1 cellular context compared by ENCODE assay signal in the genomic region with DNA sequence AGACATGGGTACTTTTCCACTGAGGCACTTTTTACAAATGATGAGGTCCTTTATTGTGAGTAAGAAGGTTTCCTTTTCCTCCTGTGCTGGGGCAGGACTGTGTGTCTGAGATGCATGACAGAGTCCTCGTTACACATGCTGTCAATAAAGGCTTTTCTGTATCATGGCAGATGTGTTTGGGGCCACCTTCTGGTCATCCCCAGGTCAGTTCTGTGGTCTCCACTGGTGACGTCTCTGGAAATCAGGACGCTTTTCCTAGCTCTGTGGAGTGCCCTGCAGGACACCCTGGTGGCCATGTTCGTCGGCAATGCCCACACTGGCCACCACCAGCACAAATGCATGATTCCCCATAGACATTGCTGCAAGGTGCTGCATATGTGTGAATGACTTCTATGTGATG.
TF ChIP-seq lines count a peak whose summit lies in the region.

No MANE protein-coding gene starts in this region.

TF ChIP-seq in K562, 482 proteins besides CTCF, POLR2A, EP300 and RAD21 (continued from another document and continues in another):
- TF ChIP-seq, protein P1, sequence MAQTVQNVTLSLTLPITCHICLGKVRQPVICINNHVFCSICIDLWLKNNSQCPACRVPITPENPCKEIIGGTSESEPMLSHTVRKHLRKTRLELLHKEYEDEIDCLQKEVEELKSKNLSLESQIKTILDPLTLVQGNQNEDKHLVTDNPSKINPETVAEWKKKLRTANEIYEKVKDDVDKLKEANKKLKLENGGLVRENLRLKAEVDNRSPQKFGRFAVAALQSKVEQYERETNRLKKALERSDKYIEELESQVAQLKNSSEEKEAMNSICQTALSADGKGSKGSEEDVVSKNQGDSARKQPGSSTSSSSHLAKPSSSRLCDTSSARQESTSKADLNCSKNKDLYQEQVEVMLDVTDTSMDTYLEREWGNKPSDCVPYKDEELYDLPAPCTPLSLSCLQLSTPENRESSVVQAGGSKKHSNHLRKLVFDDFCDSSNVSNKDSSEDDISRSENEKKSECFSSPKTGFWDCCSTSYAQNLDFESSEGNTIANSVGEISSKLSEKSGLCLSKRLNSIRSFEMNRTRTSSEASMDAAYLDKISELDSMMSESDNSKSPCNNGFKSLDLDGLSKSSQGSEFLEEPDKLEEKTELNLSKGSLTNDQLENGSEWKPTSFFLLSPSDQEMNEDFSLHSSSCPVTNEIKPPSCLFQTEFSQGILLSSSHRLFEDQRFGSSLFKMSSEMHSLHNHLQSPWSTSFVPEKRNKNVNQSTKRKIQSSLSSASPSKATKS (CRISPR knock-in tag; IDR thresholded peaks at IDR 0.05) = no peak
- TF ChIP-seq, protein P2, sequence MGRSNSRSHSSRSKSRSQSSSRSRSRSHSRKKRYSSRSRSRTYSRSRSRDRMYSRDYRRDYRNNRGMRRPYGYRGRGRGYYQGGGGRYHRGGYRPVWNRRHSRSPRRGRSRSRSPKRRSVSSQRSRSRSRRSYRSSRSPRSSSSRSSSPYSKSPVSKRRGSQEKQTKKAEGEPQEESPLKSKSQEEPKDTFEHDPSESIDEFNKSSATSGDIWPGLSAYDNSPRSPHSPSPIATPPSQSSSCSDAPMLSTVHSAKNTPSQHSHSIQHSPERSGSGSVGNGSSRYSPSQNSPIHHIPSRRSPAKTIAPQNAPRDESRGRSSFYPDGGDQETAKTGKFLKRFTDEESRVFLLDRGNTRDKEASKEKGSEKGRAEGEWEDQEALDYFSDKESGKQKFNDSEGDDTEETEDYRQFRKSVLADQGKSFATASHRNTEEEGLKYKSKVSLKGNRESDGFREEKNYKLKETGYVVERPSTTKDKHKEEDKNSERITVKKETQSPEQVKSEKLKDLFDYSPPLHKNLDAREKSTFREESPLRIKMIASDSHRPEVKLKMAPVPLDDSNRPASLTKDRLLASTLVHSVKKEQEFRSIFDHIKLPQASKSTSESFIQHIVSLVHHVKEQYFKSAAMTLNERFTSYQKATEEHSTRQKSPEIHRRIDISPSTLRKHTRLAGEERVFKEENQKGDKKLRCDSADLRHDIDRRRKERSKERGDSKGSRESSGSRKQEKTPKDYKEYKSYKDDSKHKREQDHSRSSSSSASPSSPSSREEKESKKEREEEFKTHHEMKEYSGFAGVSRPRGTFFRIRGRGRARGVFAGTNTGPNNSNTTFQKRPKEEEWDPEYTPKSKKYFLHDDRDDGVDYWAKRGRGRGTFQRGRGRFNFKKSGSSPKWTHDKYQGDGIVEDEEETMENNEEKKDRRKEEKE (IDR thresholded peaks at IDR 0.05; ENCODE audit: borderline replicate concordance in 1 of 2, control insufficient read depth in 1 of 2, low read depth in 2 of 2, low read length in 1 of 2) = no peak
- TF ChIP-seq HOXB6 (CRISPR knock-in tag; IDR thresholded peaks at IDR 0.05; ENCODE audit: borderline replicate concordance) = no peak
- no peak for TF ChIP-seq ZBTB7A (IDR thresholded peaks at IDR 0.05; ENCODE audit: borderline replicate concordance, control insufficient read depth, low read depth, low read length)
- no peak for TF ChIP-seq RHOXF2B (CRISPR knock-in tag; conservative IDR thresholded peaks at IDR 0.05)
- TF ChIP-seq, protein P3, sequence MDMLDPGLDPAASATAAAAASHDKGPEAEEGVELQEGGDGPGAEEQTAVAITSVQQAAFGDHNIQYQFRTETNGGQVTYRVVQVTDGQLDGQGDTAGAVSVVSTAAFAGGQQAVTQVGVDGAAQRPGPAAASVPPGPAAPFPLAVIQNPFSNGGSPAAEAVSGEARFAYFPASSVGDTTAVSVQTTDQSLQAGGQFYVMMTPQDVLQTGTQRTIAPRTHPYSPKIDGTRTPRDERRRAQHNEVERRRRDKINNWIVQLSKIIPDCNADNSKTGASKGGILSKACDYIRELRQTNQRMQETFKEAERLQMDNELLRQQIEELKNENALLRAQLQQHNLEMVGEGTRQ (CRISPR knock-in tag; IDR thresholded peaks at IDR 0.05) = no peak
- TF ChIP-seq ESRRA (IDR thresholded peaks at IDR 0.05; ENCODE audit: borderline replicate concordance, low read depth) = peak; percentile 57; the same call in 1 of the 2 replicates
- no peak for TF ChIP-seq MCM7 (IDR thresholded peaks at IDR 0.05)
- TF ChIP-seq RBM22 (IDR thresholded peaks at IDR 0.05; ENCODE audit: low read depth, low read length, poor library complexity, severe bottlenecking) = no peak
- TF ChIP-seq, protein P4, sequence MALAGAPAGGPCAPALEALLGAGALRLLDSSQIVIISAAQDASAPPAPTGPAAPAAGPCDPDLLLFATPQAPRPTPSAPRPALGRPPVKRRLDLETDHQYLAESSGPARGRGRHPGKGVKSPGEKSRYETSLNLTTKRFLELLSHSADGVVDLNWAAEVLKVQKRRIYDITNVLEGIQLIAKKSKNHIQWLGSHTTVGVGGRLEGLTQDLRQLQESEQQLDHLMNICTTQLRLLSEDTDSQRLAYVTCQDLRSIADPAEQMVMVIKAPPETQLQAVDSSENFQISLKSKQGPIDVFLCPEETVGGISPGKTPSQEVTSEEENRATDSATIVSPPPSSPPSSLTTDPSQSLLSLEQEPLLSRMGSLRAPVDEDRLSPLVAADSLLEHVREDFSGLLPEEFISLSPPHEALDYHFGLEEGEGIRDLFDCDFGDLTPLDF (CRISPR knock-in tag; IDR thresholded peaks at IDR 0.05) = no peak
- peak; percentile 45 for TF ChIP-seq BHLHE40 (IDR thresholded peaks at IDR 0.05; ENCODE audit: low read length)
- TF ChIP-seq BACH1 (tag; IDR thresholded peaks at IDR 0.05) = no peak
- TF ChIP-seq GATAD2B (IDR thresholded peaks at IDR 0.05; ENCODE audit: borderline replicate concordance) = no peak
- TF ChIP-seq, protein P5, sequence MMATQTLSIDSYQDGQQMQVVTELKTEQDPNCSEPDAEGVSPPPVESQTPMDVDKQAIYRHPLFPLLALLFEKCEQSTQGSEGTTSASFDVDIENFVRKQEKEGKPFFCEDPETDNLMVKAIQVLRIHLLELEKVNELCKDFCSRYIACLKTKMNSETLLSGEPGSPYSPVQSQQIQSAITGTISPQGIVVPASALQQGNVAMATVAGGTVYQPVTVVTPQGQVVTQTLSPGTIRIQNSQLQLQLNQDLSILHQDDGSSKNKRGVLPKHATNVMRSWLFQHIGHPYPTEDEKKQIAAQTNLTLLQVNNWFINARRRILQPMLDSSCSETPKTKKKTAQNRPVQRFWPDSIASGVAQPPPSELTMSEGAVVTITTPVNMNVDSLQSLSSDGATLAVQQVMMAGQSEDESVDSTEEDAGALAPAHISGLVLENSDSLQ (IDR thresholded peaks at IDR 0.05) = peak; percentile 88
- 0 out of 2 replicates have a peak, but pooled peaks have one; percentile 58 for TF ChIP-seq ZNF668 (CRISPR knock-in tag; IDR thresholded peaks at IDR 0.05)
- no peak for TF ChIP-seq BMI1 (IDR thresholded peaks at IDR 0.05; ENCODE audit: low read length)
- TF ChIP-seq BRD9 (IDR thresholded peaks at IDR 0.05; ENCODE audit: low read depth, partially characterized antibody) = no peak
- TF ChIP-seq KDM2B (CRISPR knock-in tag; IDR thresholded peaks at IDR 0.05) = no peak
- TF ChIP-seq, protein P6, sequence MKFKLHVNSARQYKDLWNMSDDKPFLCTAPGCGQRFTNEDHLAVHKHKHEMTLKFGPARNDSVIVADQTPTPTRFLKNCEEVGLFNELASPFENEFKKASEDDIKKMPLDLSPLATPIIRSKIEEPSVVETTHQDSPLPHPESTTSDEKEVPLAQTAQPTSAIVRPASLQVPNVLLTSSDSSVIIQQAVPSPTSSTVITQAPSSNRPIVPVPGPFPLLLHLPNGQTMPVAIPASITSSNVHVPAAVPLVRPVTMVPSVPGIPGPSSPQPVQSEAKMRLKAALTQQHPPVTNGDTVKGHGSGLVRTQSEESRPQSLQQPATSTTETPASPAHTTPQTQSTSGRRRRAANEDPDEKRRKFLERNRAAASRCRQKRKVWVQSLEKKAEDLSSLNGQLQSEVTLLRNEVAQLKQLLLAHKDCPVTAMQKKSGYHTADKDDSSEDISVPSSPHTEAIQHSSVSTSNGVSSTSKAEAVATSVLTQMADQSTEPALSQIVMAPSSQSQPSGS (CRISPR knock-in tag; IDR thresholded peaks at IDR 0.05) = no peak
- TF ChIP-seq NR1H2 (CRISPR knock-in tag; IDR thresholded peaks at IDR 0.05) = no peak
- TF ChIP-seq ZNF444 (CRISPR knock-in tag; IDR thresholded peaks at IDR 0.05) = no peak
- no peak for TF ChIP-seq ZNF23 (CRISPR knock-in tag; IDR thresholded peaks at IDR 0.05)
- no peak for TF ChIP-seq GATAD2A (IDR thresholded peaks at IDR 0.05)
- no peak for TF ChIP-seq ZNF57 (CRISPR knock-in tag; IDR thresholded peaks at IDR 0.05)
- TF ChIP-seq CBX3 (IDR thresholded peaks at IDR 0.05; ENCODE audit: borderline replicate concordance in 1 of 2, low read length in 2 of 2) = peak in 1 of 2 experiments; percentile 67; a peak in 1 of 3 replicates
- TF ChIP-seq TAF7 (tag; IDR thresholded peaks at IDR 0.05) = no peak
- TF ChIP-seq ZNF561 (CRISPR knock-in tag; conservative IDR thresholded peaks at IDR 0.05) = no peak
- no peak for TF ChIP-seq RBFOX2 (IDR thresholded peaks at IDR 0.05; ENCODE audit: low read depth, low read length)
- TF ChIP-seq, protein P7, sequence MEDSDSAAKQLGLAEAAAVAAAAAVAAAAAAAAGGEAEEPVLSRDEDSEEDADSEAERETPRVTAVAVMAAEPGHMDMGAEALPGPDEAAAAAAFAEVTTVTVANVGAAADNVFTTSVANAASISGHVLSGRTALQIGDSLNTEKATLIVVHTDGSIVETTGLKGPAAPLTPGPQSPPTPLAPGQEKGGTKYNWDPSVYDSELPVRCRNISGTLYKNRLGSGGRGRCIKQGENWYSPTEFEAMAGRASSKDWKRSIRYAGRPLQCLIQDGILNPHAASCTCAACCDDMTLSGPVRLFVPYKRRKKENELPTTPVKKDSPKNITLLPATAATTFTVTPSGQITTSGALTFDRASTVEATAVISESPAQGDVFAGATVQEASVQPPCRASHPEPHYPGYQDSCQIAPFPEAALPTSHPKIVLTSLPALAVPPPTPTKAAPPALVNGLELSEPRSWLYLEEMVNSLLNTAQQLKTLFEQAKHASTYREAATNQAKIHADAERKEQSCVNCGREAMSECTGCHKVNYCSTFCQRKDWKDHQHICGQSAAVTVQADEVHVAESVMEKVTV (CRISPR knock-in tag; IDR thresholded peaks at IDR 0.05) = peak; percentile 45; the same call in 1 of the 2 replicates
- TF ChIP-seq, protein P8, sequence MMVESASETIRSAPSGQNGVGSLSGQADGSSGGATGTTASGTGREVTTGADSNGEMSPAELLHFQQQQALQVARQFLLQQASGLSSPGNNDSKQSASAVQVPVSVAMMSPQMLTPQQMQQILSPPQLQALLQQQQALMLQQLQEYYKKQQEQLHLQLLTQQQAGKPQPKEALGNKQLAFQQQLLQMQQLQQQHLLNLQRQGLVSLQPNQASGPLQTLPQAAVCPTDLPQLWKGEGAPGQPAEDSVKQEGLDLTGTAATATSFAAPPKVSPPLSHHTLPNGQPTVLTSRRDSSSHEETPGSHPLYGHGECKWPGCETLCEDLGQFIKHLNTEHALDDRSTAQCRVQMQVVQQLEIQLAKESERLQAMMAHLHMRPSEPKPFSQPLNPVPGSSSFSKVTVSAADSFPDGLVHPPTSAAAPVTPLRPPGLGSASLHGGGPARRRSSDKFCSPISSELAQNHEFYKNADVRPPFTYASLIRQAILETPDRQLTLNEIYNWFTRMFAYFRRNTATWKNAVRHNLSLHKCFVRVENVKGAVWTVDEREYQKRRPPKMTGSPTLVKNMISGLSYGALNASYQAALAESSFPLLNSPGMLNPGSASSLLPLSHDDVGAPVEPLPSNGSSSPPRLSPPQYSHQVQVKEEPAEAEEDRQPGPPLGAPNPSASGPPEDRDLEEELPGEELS (CRISPR knock-in tag; IDR thresholded peaks at IDR 0.05; ENCODE audit: borderline replicate concordance) = no peak
- no peak for TF ChIP-seq CEBPG (CRISPR knock-in tag; IDR thresholded peaks at IDR 0.05)
- no peak for TF ChIP-seq CEBPG (tag; conservative IDR thresholded peaks at IDR 0.05 in 1 of 2, IDR thresholded peaks at IDR 0.05 in 1 of 2)
- TF ChIP-seq MYNN (IDR thresholded peaks at IDR 0.05) = 0 out of 2 replicates have a peak, but pooled peaks have one; percentile 46
- TF ChIP-seq MYNN (CRISPR knock-in tag; IDR thresholded peaks at IDR 0.05) = no peak
- TF ChIP-seq NFE2 (IDR thresholded peaks at IDR 0.05; ENCODE audit: low read depth) = no peak
- TF ChIP-seq ZBTB17 (CRISPR knock-in tag; IDR thresholded peaks at IDR 0.05) = no peak
- no peak for TF ChIP-seq KLF1 (tag; IDR thresholded peaks at IDR 0.05)
- peak in 1 of 2 experiments; percentile 60; a peak in 1 of 4 replicates for TF ChIP-seq SIN3A (IDR thresholded peaks at IDR 0.05; ENCODE audit: borderline replicate concordance in 2 of 2, control insufficient read depth in 1 of 2, low read depth in 2 of 2, low read length in 2 of 2)
- TF ChIP-seq ZFP1 (CRISPR knock-in tag; IDR thresholded peaks at IDR 0.05) = no peak
- TF ChIP-seq, protein P9, sequence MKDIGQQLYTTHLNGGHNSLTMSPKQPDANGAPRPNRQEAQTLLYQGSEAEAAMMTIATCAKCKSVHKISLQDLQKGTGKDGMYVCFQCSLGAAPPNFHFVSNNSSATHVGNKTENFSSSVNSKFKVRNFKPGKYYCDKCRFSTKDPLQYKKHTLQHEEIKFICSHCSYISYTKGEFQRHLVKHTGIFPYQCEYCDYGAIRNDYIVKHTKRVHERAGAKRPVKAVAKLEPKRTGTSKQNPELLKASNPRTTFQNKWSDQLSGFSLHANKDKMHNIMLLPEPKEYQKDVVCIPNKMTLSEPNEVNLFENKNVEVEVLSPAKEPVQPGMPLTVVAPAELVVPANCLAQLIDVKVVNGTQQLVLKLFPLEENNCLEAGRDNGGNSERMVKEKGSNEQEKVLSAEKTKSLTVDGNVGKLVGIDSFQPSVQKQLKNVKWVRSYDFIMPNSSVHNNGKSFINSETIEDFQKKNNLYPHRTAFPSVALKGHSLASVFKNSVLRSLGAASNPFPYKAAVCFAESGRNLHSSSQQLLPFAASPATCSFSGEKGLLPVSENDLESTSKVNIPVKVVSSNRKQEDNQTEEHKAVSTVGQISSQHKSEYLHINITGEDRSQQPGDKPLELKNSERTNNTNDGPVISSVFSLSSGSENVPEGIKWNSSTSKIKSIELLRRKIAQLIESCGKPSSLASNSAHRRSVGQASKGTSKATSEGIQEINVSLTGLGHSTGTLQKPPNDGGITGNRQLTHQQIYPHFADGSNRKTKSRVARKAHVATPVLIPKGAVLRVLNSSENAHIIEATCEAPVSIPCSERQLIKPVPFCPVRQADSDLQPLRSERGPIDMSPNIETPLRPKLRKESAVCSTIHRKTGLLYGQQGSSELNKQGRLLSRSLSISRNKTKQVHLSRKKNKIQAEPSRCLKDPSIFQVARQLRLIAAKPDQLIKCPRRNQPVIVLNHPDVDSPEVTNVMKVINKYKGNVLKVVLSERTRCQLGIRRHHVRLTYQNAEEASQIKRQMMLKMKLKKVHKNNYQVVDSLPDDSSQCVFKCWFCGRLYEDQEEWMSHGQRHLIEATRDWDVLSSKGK (CRISPR knock-in tag; IDR thresholded peaks at IDR 0.05) = no peak
- no peak for TF ChIP-seq PCBP1 (IDR thresholded peaks at IDR 0.05; ENCODE audit: low read depth, low read length, poor library complexity, severe bottlenecking)
- 0 out of 2 replicates have a peak, but pooled peaks have one; percentile 48 for TF ChIP-seq LCOR (CRISPR knock-in tag; IDR thresholded peaks at IDR 0.05)
- no peak for TF ChIP-seq SIN3B (IDR thresholded peaks at IDR 0.05; ENCODE audit: low read depth)
- TF ChIP-seq, protein P10, sequence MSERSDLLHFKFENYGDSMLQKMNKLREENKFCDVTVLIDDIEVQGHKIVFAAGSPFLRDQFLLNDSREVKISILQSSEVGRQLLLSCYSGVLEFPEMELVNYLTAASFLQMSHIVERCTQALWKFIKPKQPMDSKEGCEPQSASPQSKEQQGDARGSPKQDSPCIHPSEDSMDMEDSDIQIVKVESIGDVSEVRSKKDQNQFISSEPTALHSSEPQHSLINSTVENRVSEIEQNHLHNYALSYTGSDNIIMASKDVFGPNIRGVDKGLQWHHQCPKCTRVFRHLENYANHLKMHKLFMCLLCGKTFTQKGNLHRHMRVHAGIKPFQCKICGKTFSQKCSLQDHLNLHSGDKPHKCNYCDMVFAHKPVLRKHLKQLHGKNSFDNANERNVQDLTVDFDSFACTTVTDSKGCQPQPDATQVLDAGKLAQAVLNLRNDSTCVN (CRISPR knock-in tag; IDR thresholded peaks at IDR 0.05) = no peak
- 0 out of 2 replicates have a peak, but pooled peaks have one; percentile 21 for TF ChIP-seq HDAC8 (tag; IDR thresholded peaks at IDR 0.05)
- no peak for TF ChIP-seq ZNF408 (CRISPR knock-in tag; IDR thresholded peaks at IDR 0.05; ENCODE audit: low read depth)
